ENCODE assay signal across 8 cellular contexts in genomic region chr3:36707623-36708409, GRCh38. TPM values are rescaled to one million over a fixed set of nuclear protein-coding genes. Genes with fewer than 3 reads are reported as not detected.
A peak's percentile ranks its signal among the peaks of the same experiment; 100 is the strongest.
DNase-seq lines count a peak whose midpoint lies in the region; TF ChIP-seq lines count a peak whose summit lies in the region.

No MANE protein-coding gene starts in this region.

- H3K9me3 ChIP-seq in GM23248 (ENCODE audit: low read depth) (no peaks in the 10 kb centered on the region), SJCRH30 (replicated peaks) (no peaks in the 10 kb centered on the region)

- H3K27ac ChIP-seq in GM23248 (no peak overlapping the region), dorsolateral prefrontal cortex (no peak overlapping the region), SJCRH30 (no peak overlapping the region)

- no peaks in the 10 kb centered on the region for H3K79me2 ChIP-seq in GM23248 (ENCODE audit: insufficient read depth)

- no peak overlapping the region for H2AFZ ChIP-seq in GM23248

- H3K4me1 ChIP-seq in GM23248 (ENCODE audit: insufficient read depth) (peaks cover 6% of the 10 kb centered on the region), SJCRH30 (no peaks in the 10 kb centered on the region)

- TF ChIP-seq POLR2A in NB4 (IDR thresholded peaks at IDR 0.05; ENCODE audit: extremely low read depth, insufficient read length) = no peak

- DNase-seq in EL = peak; percentile 84
- peak; percentile 86 for DNase-seq in GM23248
- peak; percentile 89 for DNase-seq in NB4 (ENCODE audit: low read depth)
- peak; percentile 21 for DNase-seq in fibroblast of the aortic adventitia (ENCODE audit: low read depth)
- no peak for DNase-seq in D341Med (ENCODE audit: low spot score)
- no peak for DNase-seq in dorsolateral prefrontal cortex
- no peak for DNase-seq in nephron progenitor cell
- no peak for DNase-seq in SJCRH30

- no peaks in the 10 kb centered on the region for H3K9me3 Mint-ChIP-seq in nephron progenitor cell

- 39% methylated on average over 6 of the region's 6 CpGs for WGBS in GM23248 (ENCODE audit: low coverage in 1 of 2, low lambda C conversion rate in 2 of 2, missing lambda C conversion rate in 2 of 2), 2 experiments

- no peaks in the 10 kb centered on the region for H3K36me3 Mint-ChIP-seq in nephron progenitor cell (ENCODE audit: low read depth)

- in situ Hi-C loops in GM23248 (cut with MboI) = loop anchor here (10.0 kb wide), 1 partner anchor 753 kb away; no protein-coding TSS in a partner anchor

- H3K9ac ChIP-seq in GM23248 = peak overlapping the region; percentile 23; the same call in 1 of the 2 replicates

- H3K27me3 ChIP-seq in GM23248 (replicated peaks; ENCODE audit: insufficient read depth) = no peaks in the 10 kb centered on the region
- H3K27me3 ChIP-seq in dorsolateral prefrontal cortex = no peaks in the 10 kb centered on the region
- H3K27me3 ChIP-seq in SJCRH30 = no peaks in the 10 kb centered on the region

- no peaks in the 10 kb centered on the region for H4K20me1 ChIP-seq in GM23248 (ENCODE audit: insufficient read depth)

- H3K36me3 ChIP-seq in GM23248 (ENCODE audit: low read depth) = no peaks in the 10 kb centered on the region
- H3K36me3 ChIP-seq in SJCRH30 = no peaks in the 10 kb centered on the region

- no peaks in the 10 kb centered on the region for H3F3A ChIP-seq in GM23248 (ENCODE audit: insufficient read depth)

- peaks cover 18% of the 10 kb centered on the region for H3K4me1 Mint-ChIP-seq in nephron progenitor cell

- TF ChIP-seq CTCF in NB4 (IDR thresholded peaks at IDR 0.05; ENCODE audit: low read depth, low read length) (peak; percentile 52), fibroblast of the aortic adventitia (IDR thresholded peaks at IDR 0.05; ENCODE audit: insufficient read depth, low read length) (peak; percentile 12), dorsolateral prefrontal cortex (IDR thresholded peaks at IDR 0.05 in 54 of 56, conservative IDR thresholded peaks at IDR 0.05 in 2 of 56; ENCODE audit: low read depth in 1 of 56, partially characterized antibody in 56 of 56) (peak in 2 of 56 donors; percentile 18 to 21), nephron progenitor cell (IDR thresholded peaks at IDR 0.05) (no peak)

- no peak overlapping the region for H3K4me3 Mint-ChIP-seq in nephron progenitor cell

- no peak overlapping the region for H3K27ac Mint-ChIP-seq in nephron progenitor cell

- H3K4me2 ChIP-seq in GM23248 (ENCODE audit: unreplicated experiment) = no peak overlapping the region

- H3K4me3 ChIP-seq in GM23248 = no peak overlapping the region
- H3K4me3 ChIP-seq in NB4 (ENCODE audit: low read depth, low read length) = no peak overlapping the region
- H3K4me3 ChIP-seq in fibroblast of the aortic adventitia (ENCODE audit: low read depth, low read length) = no peak overlapping the region
- H3K4me3 ChIP-seq in dorsolateral prefrontal cortex = no peak overlapping the region
- no peak overlapping the region for H3K4me3 ChIP-seq in SJCRH30

- peaks cover 2% of the 10 kb centered on the region for H3K27me3 Mint-ChIP-seq in nephron progenitor cell (ENCODE audit: low read depth, poor library complexity)

- no peaks in the 10 kb centered on the region for H3K9me2 ChIP-seq in GM23248 (ENCODE audit: insufficient read depth)

- intact Hi-C loops in dorsolateral prefrontal cortex (cut with DNase I) = no loop called here

RNA-seq across cellular contexts. Expression of gene DCLK3, which starts 56.5 kb away (rescaled TPM):
- under 0.01 TPM in 1 of 2 replicates, not detected in the other for total RNA-seq in GM23248 (2014; rRNA removed; shearing (Covaris generic))
- not detected in 2 replicates for polyA plus RNA-seq in GM23248 (2016; fragmentation: Nextera tagmentation; extraction: Ambion mirVana)
- 0.25 TPM in 1 of 2 replicates, not detected in the other for total RNA-seq in fibroblast of the aortic adventitia (ENCODE audit: low replicate concordance)
- 1 to 10 TPM in 94 of 120 experiments, under 1 TPM in 26; 0.18 to 5.4 (median 1.7) TPM for total RNA-seq in dorsolateral prefrontal cortex
- not detected in 2 replicates for total RNA-seq in SJCRH30 (2014; rRNA removed; shearing (Covaris generic))

Comparison
In these comparisons a context has a peak if more than half of its experiments do, and no peak if none do; other contexts are left out.
1. DNase-seq: peak in EL (single experiment), GM23248 (single experiment), NB4 (single experiment) and fibroblast of the aortic adventitia (single experiment); none in D341Med (single experiment), dorsolateral prefrontal cortex (0 of 10), nephron progenitor cell (single experiment) and SJCRH30 (0 of 2).